In genomic region chr3:43742935-43743334, GRCh38 we compare ENCODE assay signal across 10 cellular contexts. TPM values are rescaled to one million over a fixed set of nuclear protein-coding genes. Genes with fewer than 3 reads are reported as not detected.
A peak's percentile ranks its signal among the peaks of the same experiment; 100 is the strongest.
DNase-seq lines count a peak whose midpoint lies in the region; ATAC-seq and TF ChIP-seq lines count a peak whose summit lies in the region.
"Had no signal": no experiment of that assay in that cellular context is flagged by ENCODE, and none has a peak within 500 bp of the region (broad histone marks: within the 10 kb centered on the region; RNA-seq: fewer than 3 reads in every experiment).

No MANE protein-coding gene starts in this region.

- H3K27me3 ChIP-seq in GM23248 (replicated peaks; ENCODE audit: insufficient read depth) (no peaks in the 10 kb centered on the region), RWPE2 (ENCODE audit: insufficient read depth, poor library complexity, severe bottlenecking) (no peaks in the 10 kb centered on the region)

- H4K20me1 ChIP-seq in GM23248 (ENCODE audit: insufficient read depth): no peaks in the 10 kb centered on the region

- H3K4me1 ChIP-seq in GM23248 (ENCODE audit: insufficient read depth) (peaks cover 18% of the 10 kb centered on the region), RWPE2 (ENCODE audit: insufficient read depth, poor library complexity, severe bottlenecking) (peaks cover 1% of the 10 kb centered on the region)

- peak overlapping the region; percentile 8 for H3K4me2 ChIP-seq in GM23248 (ENCODE audit: unreplicated experiment)

- TF ChIP-seq CTCF in RWPE2 (IDR thresholded peaks at IDR 0.05; ENCODE audit: poor library complexity, severe bottlenecking): peak; percentile 41
- peak; percentile 20 for TF ChIP-seq CTCF in fibroblast of pulmonary artery (IDR thresholded peaks at IDR 0.05; ENCODE audit: low read length, missing control alignments)

- no peaks in the 10 kb centered on the region for H3K9me2 ChIP-seq in GM23248 (ENCODE audit: insufficient read depth)

- no peaks in the 10 kb centered on the region for H3K79me2 ChIP-seq in GM23248 (ENCODE audit: insufficient read depth)

- in situ Hi-C loops in GM23248 (cut with MboI): no loop called here

- 21 to 23% methylated on average over 4 of the region's 4 CpGs for WGBS in GM23248 (ENCODE audit: low coverage in 1 of 2, low lambda C conversion rate in 2 of 2, missing lambda C conversion rate in 2 of 2), 2 experiments

- H3K27ac ChIP-seq in GM23248: no peak overlapping the region
- no peak overlapping the region for H3K27ac ChIP-seq in RWPE2 (ENCODE audit: poor library complexity, severe bottlenecking)

- peak overlapping the region; percentile 29; the same call in 1 of the 2 replicates for H2AFZ ChIP-seq in GM23248

- no peak for ATAC-seq in RWPE2 (ENCODE audit: low read depth)
- no peak for ATAC-seq in GM18498 (IDR thresholded peaks at IDR 0.05; ENCODE audit: unreplicated experiment)

- H3K4me3 ChIP-seq in GM23248 (no peak overlapping the region), RWPE2 (ENCODE audit: severe bottlenecking) (no peak overlapping the region), fibroblast of pulmonary artery (replicated peaks; ENCODE audit: low read depth, low read length) (no peak overlapping the region)

- no peaks in the 10 kb centered on the region for H3K36me3 ChIP-seq in GM23248 (ENCODE audit: low read depth)
- no peaks in the 10 kb centered on the region for H3K36me3 ChIP-seq in RWPE2 (ENCODE audit: low read depth)

- H3K9me3 ChIP-seq in GM23248 (ENCODE audit: low read depth): no peaks in the 10 kb centered on the region
- no peaks in the 10 kb centered on the region for H3K9me3 ChIP-seq in RWPE2 (ENCODE audit: severe bottlenecking)

- H3K9ac ChIP-seq in GM23248: no peak overlapping the region

- DNase-seq in GM23248 (peak; percentile 51), RWPE2 (ENCODE audit: low spot score) (no peak), fibroblast of pulmonary artery (ENCODE audit: low read depth) (peak; percentile 54), putamen (ENCODE audit: low spot score) (peak; percentile 14), NCI-H1930 (lab: John Stamatoyannopoulos, UW) (no peak), DMS53 treated with DMSO at 0.1 percent for 48 hours (lab: John Stamatoyannopoulos, UW; ENCODE audit: unreplicated experiment) (no peak)
- no peak for DNase-seq in stimulated activated CD4-positive, alpha-beta T cell treated with anti-CD3 and anti-CD28 coated beads, Interleukin-1b, Interleukin-23, amount 100 ng/mL, for 48 hours
- DNase-seq: activated T-cell treated with anti-CD3 and anti-CD28 coated beads, Interleukin-2, amount 50 U/mL, for 1 hour; DMS53 had no signal

- peaks cover 14% of the 10 kb centered on the region for H3F3A ChIP-seq in GM23248 (ENCODE audit: insufficient read depth)

RNA-seq across cellular contexts. Expression of gene ABHD5, which starts 52.2 kb away (rescaled TPM):
- total RNA-seq in GM23248 (2014; rRNA removed; shearing (Covaris generic)): 45.5 and 54.3 TPM in 2 replicates
- 31.4 and 32.3 TPM in 2 replicates for polyA plus RNA-seq in GM23248 (2016; fragmentation: Nextera tagmentation; extraction: Ambion mirVana)

Comparison
In these comparisons a context has a peak if more than half of its experiments do, and no peak if none do; other contexts are left out.
1. DNase-seq: peak in GM23248 (single experiment), fibroblast of pulmonary artery (single experiment) and putamen (single experiment); none in RWPE2 (single experiment), stimulated activated CD4-positive, alpha-beta T cell treated with anti-CD3 and anti-CD28 coated beads, Interleukin-1b, Interleukin-23, amount 100 ng/mL, for 48 hours (single experiment), NCI-H1930 (0 of 2) and DMS53 treated with DMSO at 0.1 percent for 48 hours (single experiment).